ENCODE assay signal across 31 cellular contexts in the genomic region with DNA sequence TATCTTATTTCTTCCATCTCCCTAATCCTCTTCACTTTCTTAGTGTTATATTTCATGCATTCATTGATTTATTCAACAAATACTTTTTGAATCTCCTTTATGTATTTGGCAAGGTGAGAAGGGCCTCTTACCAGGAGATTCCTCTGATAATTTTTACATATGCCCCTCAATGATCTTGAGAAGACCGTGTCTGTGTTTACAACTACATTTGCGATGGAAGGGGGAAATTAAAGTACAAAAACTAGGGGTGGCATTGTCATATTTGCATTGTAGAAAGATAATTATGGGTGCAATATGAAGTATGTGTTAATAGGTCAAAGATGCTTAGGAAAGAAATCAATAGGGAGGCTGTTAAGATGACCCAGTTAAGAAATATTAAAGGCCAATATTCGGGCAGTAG.
"Had no signal": no experiment of that assay in that cellular context is flagged by ENCODE, and none has a peak within 500 bp of the region (broad histone marks: within the 10 kb centered on the region; RNA-seq: fewer than 3 reads in every experiment).

No MANE protein-coding gene starts in this region.

- FAIRE-seq: bronchial epithelial cell, TTC549 had no signal

- H3K27me3 ChIP-seq: ascending aorta, cardiac muscle cell had no signal

- H3K4me1 ChIP-seq: ascending aorta had no signal

- H3K27ac ChIP-seq: ascending aorta, cardiac muscle cell, WERI-Rb-1 had no signal

- ATAC-seq: activated CD4-positive, alpha-beta T cell treated with anti-CD3 and anti-CD28 coated beads for 36 hours; activated CD4-positive, CD25-positive, alpha-beta regulatory T cell treated with anti-CD3 and anti-CD28 coated beads, Interleukin-2, amount 50 U/mL, for 24 hours; activated CD8-positive, alpha-beta memory T cell treated with anti-CD3 and anti-CD28 coated beads, Interleukin-2, amount 10 ng/mL, durations not matched to agents 7 days and 5 days; activated CD8-positive, alpha-beta T cell treated with anti-CD3 and anti-CD28 coated beads, Interleukin-2, amount 10 ng/mL, durations not matched to agents 7 days and 5 days; activated naive CD8-positive, alpha-beta T cell treated with anti-CD3 and anti-CD28 coated beads, Interleukin-2, amount 50 U/mL, for 24 hours had no signal

- H3K9me3 ChIP-seq: ascending aorta had no signal

- H3K36me3 ChIP-seq: ascending aorta, cardiac muscle cell, WERI-Rb-1 had no signal

- DNase-seq: activated CD4-positive, alpha-beta memory T cell treated with anti-CD3 and anti-CD28 coated beads, Interleukin-2, amount 10 ng/mL, durations not matched to agents 7 days and 5 days; activated CD4-positive, alpha-beta T cell treated with anti-CD3 and anti-CD28 coated beads for 1 hour; activated CD4-positive, alpha-beta T cell treated with anti-CD3 and anti-CD28 coated beads for 36 hours; activated CD4-positive, alpha-beta T cell treated with anti-CD3 and anti-CD28 coated beads for 48 hours; activated CD4-positive, alpha-beta T cell treated with anti-CD3 and anti-CD28 coated beads, Interleukin-2, amount 10 ng/mL, durations not matched to agents 7 days and 5 days; activated CD4-positive, alpha-beta T cell treated with anti-CD3 and anti-CD28 coated beads, Interleukin-2, amount 50 U/mL, for 48 hours; activated CD4-positive, CD25-positive, alpha-beta regulatory T cell; activated CD8-positive, alpha-beta memory T cell treated with anti-CD3 and anti-CD28 coated beads for 24 hours; activated CD8-positive, alpha-beta memory T cell treated with anti-CD3 and anti-CD28 coated beads, Interleukin-2, amount 10 ng/mL, durations not matched to agents 7 days and 5 days; activated CD8-positive, alpha-beta memory T cell treated with anti-CD3 and anti-CD28 coated beads, Interleukin-2, amount 50 U/mL, for 48 hours; activated CD8-positive, alpha-beta T cell treated with anti-CD3 and anti-CD28 coated beads, Interleukin-2, amount 10 ng/mL, durations not matched to agents 7 days and 5 days; activated effector memory CD4-positive, alpha-beta T cell treated with Interleukin-2 at 50 U/mL for 16 hours; activated gamma-delta T cell; activated naive CD4-positive, alpha-beta T cell treated with anti-CD3 and anti-CD28 coated beads, Interleukin-2, amount 10 ng/mL, durations not matched to agents 7 days and 5 days; activated naive CD4-positive, alpha-beta T cell treated with Interleukin-2 at 50 U/mL for 16 hours; activated naive CD8-positive, alpha-beta T cell treated with anti-CD3 and anti-CD28 coated beads, Interleukin-2, amount 10 ng/mL, durations not matched to agents 7 days and 5 days; activated naive CD8-positive, alpha-beta T cell treated with anti-CD3 and anti-CD28 coated beads, Interleukin-2, amount 50 U/mL, for 24 hours; activated T-cell treated with anti-CD3 and anti-CD28 coated beads, Interleukin-2, amount 50 U/mL, for 24 hours; activated T-cell treated with anti-CD3 and anti-CD28 coated beads, Interleukin-2, amount 50 U/mL, for 48 hours; amygdala; anterior cingulate cortex; caudate nucleus; cerebellar nuclear complex; T-helper 2 cell; T-helper 9 cell; WERI-Rb-1 had no signal

- H3K4me3 ChIP-seq: ascending aorta, cardiac muscle cell had no signal
